11 cellular contexts compared by ENCODE assay signal in the genomic region with DNA sequence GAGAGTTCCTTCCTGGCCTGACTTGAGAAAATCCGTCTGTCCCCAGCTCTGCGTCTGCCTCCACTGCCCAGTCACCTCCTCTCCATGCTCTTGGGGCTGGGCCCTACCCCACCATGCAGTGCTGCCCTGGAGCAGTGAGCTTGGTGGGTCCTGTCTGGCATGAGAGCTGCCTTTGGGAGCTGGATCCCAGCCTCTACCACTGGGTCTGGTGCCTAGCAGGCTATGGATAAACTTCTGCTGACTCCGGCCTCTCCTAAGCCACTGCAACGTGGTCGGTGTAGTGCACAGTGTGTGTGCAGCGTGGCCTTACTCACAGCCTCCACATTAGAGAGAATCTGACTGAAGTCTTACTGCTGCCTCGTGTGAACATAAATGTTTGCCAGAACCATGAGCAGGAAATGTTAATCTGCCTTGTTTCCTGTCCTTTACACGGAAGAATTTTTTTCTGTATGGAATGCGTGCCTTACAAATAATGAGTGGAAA. TPM values are rescaled to one million over a fixed set of nuclear protein-coding genes. Genes with fewer than 3 reads are reported as not detected.
DNase-seq lines count a peak whose midpoint lies in the region; ATAC-seq and TF ChIP-seq lines count a peak whose summit lies in the region.
"Had no signal": no experiment of that assay in that cellular context is flagged by ENCODE, and none has a peak within 500 bp of the region (broad histone marks: within the 10 kb centered on the region; RNA-seq: fewer than 3 reads in every experiment).

No MANE protein-coding gene starts in this region.

- peaks cover 2% of the 10 kb centered on the region for H3K4me1 Mint-ChIP-seq in endodermal cell

- no peak overlapping the region for H3K9ac ChIP-seq in endodermal cell (ENCODE audit: extremely low read depth, low read length, poor library complexity, severe bottlenecking)

- intact Hi-C loops in Right ventricle myocardium superior (cut with DNase I): no loop called here
- intact Hi-C loops in body of pancreas (cut with DNase I): no loop called here
- intact Hi-C loops in upper lobe of right lung (cut with DNase I): no loop called here

- TF ChIP-seq POLR2A in body of pancreas (IDR thresholded peaks at IDR 0.05): no peak

- H3K27me3 ChIP-seq in right atrium auricular region (no peaks in the 10 kb centered on the region), body of pancreas (no peaks in the 10 kb centered on the region), upper lobe of right lung (no peaks in the 10 kb centered on the region), endodermal cell (ENCODE audit: control insufficient read depth, insufficient read depth, low read length, poor library complexity, severe bottlenecking) (no peaks in the 10 kb centered on the region)

- ATAC-seq in Right ventricle myocardium superior (ENCODE audit: poor library complexity): peak; percentile 43
- peak; percentile 48 for ATAC-seq in body of pancreas
- ATAC-seq in upper lobe of right lung: peak; percentile 67

- H3K4me3 ChIP-seq in right atrium auricular region (no peak overlapping the region), body of pancreas (no peak overlapping the region), upper lobe of right lung (no peak overlapping the region), endodermal cell (ENCODE audit: low read length) (no peak overlapping the region)

- DNase-seq in Right ventricle myocardium superior (no peak), right atrium auricular region (ENCODE audit: low spot score) (no peak), body of pancreas (no peak), lung microvascular endothelial cell (ENCODE audit: low read depth in 2 of 2) (peak; percentile 93 to 96), upper lobe of right lung (no peak), midbrain (lab: John Stamatoyannopoulos, UW) (no peak), activated gamma-delta T cell treated with Interleukin-2 at 50 U/mL for 16 hours (no peak), endodermal cell (no peak)
- DNase-seq: NCI-H1048 had no signal

- WGBS in body of pancreas, 2 donors: 61 to 73% methylated on average over 8 to 9 of the region's 9 CpGs
- WGBS in endodermal cell (ENCODE audit: insufficient coverage in 1 of 2, insufficient read length in 1 of 2), 2 experiments: 88 to 94% methylated on average over 9 of the region's 9 CpGs

- H3K27ac ChIP-seq in right atrium auricular region (peak overlapping the region in 1 of 2 donors; percentile 32), body of pancreas (peak overlapping the region in 1 of 4 donors; percentile 27), upper lobe of right lung (peak overlapping the region; percentile 78), endodermal cell (ENCODE audit: low read depth, low read length) (no peak overlapping the region)

- H3K9me3 Mint-ChIP-seq in endodermal cell: no peaks in the 10 kb centered on the region

- H3K36me3 Mint-ChIP-seq in endodermal cell (ENCODE audit: low read depth): peaks cover 65% of the 10 kb centered on the region

- H3K27ac Mint-ChIP-seq in endodermal cell: no peak overlapping the region

- TF ChIP-seq CTCF in right atrium auricular region (IDR thresholded peaks at IDR 0.05) (no peak), body of pancreas (IDR thresholded peaks at IDR 0.05) (no peak), upper lobe of right lung (IDR thresholded peaks at IDR 0.05) (no peak), endodermal cell (conservative IDR thresholded peaks at IDR 0.05) (no peak)

- H3K4me1 ChIP-seq in right atrium auricular region (peaks cover 0 to 22% of the 10 kb centered on the region in 2 donors), body of pancreas (peaks cover 16% of the 10 kb centered on the region), upper lobe of right lung (peaks cover 15% of the 10 kb centered on the region), endodermal cell (ENCODE audit: control insufficient read depth, insufficient read depth, low read length) (peaks cover 2% of the 10 kb centered on the region)

- no peak overlapping the region for H3K4me3 Mint-ChIP-seq in endodermal cell

- no peaks in the 10 kb centered on the region for H3K27me3 Mint-ChIP-seq in endodermal cell (ENCODE audit: insufficient read depth)

- H3K9me3 ChIP-seq in right atrium auricular region (no peaks in the 10 kb centered on the region), body of pancreas (no peaks in the 10 kb centered on the region), upper lobe of right lung (no peaks in the 10 kb centered on the region), endodermal cell (ENCODE audit: control insufficient read depth, low read length) (no peaks in the 10 kb centered on the region)

- H3K36me3 ChIP-seq in right atrium auricular region: peaks cover 31% of the 10 kb centered on the region
- H3K36me3 ChIP-seq in body of pancreas (replicated peaks in 1 of 2; ENCODE audit: insufficient read depth in 1 of 2, low read depth in 2 of 2): peaks cover 0 to 16% of the 10 kb centered on the region in 2 donors
- peaks cover 62% of the 10 kb centered on the region for H3K36me3 ChIP-seq in upper lobe of right lung
- peaks cover 92% of the 10 kb centered on the region for H3K36me3 ChIP-seq in endodermal cell (ENCODE audit: control insufficient read depth, insufficient read depth, low read length)

RNA-seq across cellular contexts. Expression of gene HTT, which starts 47.6 kb away (rescaled TPM):
- 23.9 TPM for total RNA-seq in Right ventricle myocardium superior
- 10 to 100 TPM; 18.1 to 30.5 TPM for total RNA-seq in right atrium auricular region
- total RNA-seq in body of pancreas: 100 to 1,000 TPM in 1 of 2 donors, 10 to 100 TPM in 1; 40.5 to 115 TPM
- 26.6 and 34.3 TPM in 2 replicates for total RNA-seq in lung microvascular endothelial cell
- total RNA-seq in upper lobe of right lung: 73.6 TPM
- total RNA-seq in endodermal cell: 100 to 1,000 TPM; 104 to 109 TPM
- polyA plus RNA-seq in endodermal cell (2013, experiment 1 of 2): 29.7 TPM
- 24.3 TPM for polyA plus RNA-seq in endodermal cell (2013, experiment 2 of 2)

RNA-seq across cellular contexts. Expression of gene HTT-AS, which starts 47.8 kb away (rescaled TPM):
- total RNA-seq in Right ventricle myocardium superior (not detected), right atrium auricular region (not detected), body of pancreas (not detected), lung microvascular endothelial cell (not detected in 2 replicates), upper lobe of right lung (not detected), endodermal cell (not detected)
- polyA plus RNA-seq in endodermal cell (2013, experiment 1 of 2): not detected
- polyA plus RNA-seq in endodermal cell (2013, experiment 2 of 2): not detected
- total RNA-seq: mesenteric fat pad; T-helper 2 cell treated with Interferon-gamma antibody and Interleukin-4, amounts not matched to agents 100 ng/mL and 5 ng/mL, for 36 hours had no signal

Comparison
In these comparisons a context has a peak if more than half of its experiments do, and no peak if none do; other contexts are left out.
1. DNase-seq: peak in lung microvascular endothelial cell (2 of 2); none in Right ventricle myocardium superior (single experiment), right atrium auricular region (single experiment), body of pancreas (0 of 4), upper lobe of right lung (single experiment), midbrain (single experiment), activated gamma-delta T cell treated with Interleukin-2 at 50 U/mL for 16 hours (single experiment) and endodermal cell (single experiment).
2. Peak in every context shown above with its lines, with median percentiles within 50 percentile points of each other: ATAC-seq.